1 cellular context compared by ENCODE assay signal in genomic region chr17:82269138-82269881, GRCh38.
TF ChIP-seq lines count a peak whose summit lies in the region.

No MANE protein-coding gene starts in this region.

TF ChIP-seq in A549, 52 proteins besides CTCF, POLR2A, EP300 and RAD21 (continued from another document):
- TF ChIP-seq POLR2AphosphoS2 (conservative IDR thresholded peaks at IDR 0.05; ENCODE audit: low read length) (peak; percentile 87; the same call in 1 of the 2 replicates), PHF8 (IDR thresholded peaks at IDR 0.05; ENCODE audit: borderline replicate concordance, low read depth) (no peak), RCOR1 (IDR thresholded peaks at IDR 0.05; ENCODE audit: low read depth, low read length) (no peak), RNF2 (IDR thresholded peaks at IDR 0.05; ENCODE audit: borderline replicate concordance, low read depth) (no peak), CEBPB (IDR thresholded peaks at IDR 0.05) (0 out of 4 replicates have a peak, but pooled peaks of 1 of the 2 experiments have one; percentile 34), SREBF2 (IDR thresholded peaks at IDR 0.05) (no peak), EHMT2 (IDR thresholded peaks at IDR 0.05; ENCODE audit: low read depth) (no peak), BHLHE40 (IDR thresholded peaks at IDR 0.05; ENCODE audit: low read depth, low read length) (no peak)
- TF ChIP-seq, protein P1, sequence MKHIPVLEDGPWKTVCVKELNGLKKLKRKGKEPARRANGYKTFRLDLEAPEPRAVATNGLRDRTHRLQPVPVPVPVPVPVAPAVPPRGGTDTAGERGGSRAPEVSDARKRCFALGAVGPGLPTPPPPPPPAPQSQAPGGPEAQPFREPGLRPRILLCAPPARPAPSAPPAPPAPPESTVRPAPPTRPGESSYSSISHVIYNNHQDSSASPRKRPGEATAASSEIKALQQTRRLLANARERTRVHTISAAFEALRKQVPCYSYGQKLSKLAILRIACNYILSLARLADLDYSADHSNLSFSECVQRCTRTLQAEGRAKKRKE (CRISPR knock-in tag; IDR thresholded peaks at IDR 0.05; ENCODE audit: low read depth), result no peak
